In genomic region chr20:63100926-63101699, GRCh38 we compare ENCODE assay signal across 9 cellular contexts.
DNase-seq lines count a peak whose midpoint lies in the region; ATAC-seq lines count a peak whose summit lies in the region.
"Had no signal": no experiment of that assay in that cellular context is flagged by ENCODE, and none has a peak within 500 bp of the region (broad histone marks: within the 10 kb centered on the region; RNA-seq: fewer than 3 reads in every experiment).

No MANE protein-coding gene starts in this region.

- no peaks in the 10 kb centered on the region for H3K9me3 Mint-ChIP-seq in T-helper 2 cell treated with Interferon-gamma antibody and Interleukin-4, amounts not matched to agents 5 μg/mL and 100 μg/mL, for 36 hours
- H3K9me3 Mint-ChIP-seq in immature natural killer cell = no peaks in the 10 kb centered on the region
- peaks cover 3% of the 10 kb centered on the region for H3K9me3 Mint-ChIP-seq in stimulated activated memory B cell treated with anti-CD40 and anti-IgM and Interleukin-4, amounts not matched to agents 10 μg/mL and 1 μg/mL and 100 μg/mL, for 72 hours

- no peak for ATAC-seq in stimulated activated memory B cell treated with anti-CD40 and anti-IgM and Interleukin-4, amounts not matched to agents 10 μg/mL and 1 μg/mL and 100 μg/mL, for 72 hours

- H3K4me1 Mint-ChIP-seq in T-helper 2 cell treated with Interferon-gamma antibody and Interleukin-4, amounts not matched to agents 5 μg/mL and 100 μg/mL, for 36 hours (ENCODE audit: low read depth) = peaks cover 3% of the 10 kb centered on the region
- H3K4me1 Mint-ChIP-seq in immature natural killer cell = peaks cover 4% of the 10 kb centered on the region in 2 donors
- H3K4me1 Mint-ChIP-seq in stimulated activated memory B cell treated with anti-CD40 and anti-IgM and Interleukin-4, amounts not matched to agents 10 μg/mL and 1 μg/mL and 100 μg/mL, for 72 hours = no peaks in the 10 kb centered on the region

- no peaks in the 10 kb centered on the region for H3K27me3 Mint-ChIP-seq in T-helper 2 cell treated with Interferon-gamma antibody and Interleukin-4, amounts not matched to agents 5 μg/mL and 100 μg/mL, for 36 hours (ENCODE audit: low read depth)
- H3K27me3 Mint-ChIP-seq in immature natural killer cell (ENCODE audit: low read depth in 3 of 3) = peaks cover 21 to 29% (median 22%) of the 10 kb centered on the region in 3 donors
- peaks cover 18% of the 10 kb centered on the region for H3K27me3 Mint-ChIP-seq in stimulated activated memory B cell treated with anti-CD40 and anti-IgM and Interleukin-4, amounts not matched to agents 10 μg/mL and 1 μg/mL and 100 μg/mL, for 72 hours

- no peaks in the 10 kb centered on the region for H3K36me3 Mint-ChIP-seq in T-helper 2 cell treated with Interferon-gamma antibody and Interleukin-4, amounts not matched to agents 5 μg/mL and 100 μg/mL, for 36 hours (ENCODE audit: low read depth)
- no peaks in the 10 kb centered on the region for H3K36me3 Mint-ChIP-seq in immature natural killer cell
- no peaks in the 10 kb centered on the region for H3K36me3 Mint-ChIP-seq in stimulated activated memory B cell treated with anti-CD40 and anti-IgM and Interleukin-4, amounts not matched to agents 10 μg/mL and 1 μg/mL and 100 μg/mL, for 72 hours

- peak; percentile 1 for DNase-seq in activated CD4-positive, alpha-beta T cell treated with anti-CD3 and anti-CD28 coated beads for 48 hours
- no peak for DNase-seq in activated CD4-positive, alpha-beta T cell treated with anti-CD3 and anti-CD28 coated beads, Interleukin-2, amount 50 U/mL, for 48 hours
- no peak for DNase-seq in T-helper 2 cell treated with Interferon-gamma antibody and Interleukin-4, amounts not matched to agents 5 μg/mL and 100 μg/mL, for 36 hours (ENCODE audit: low spot score)
- DNase-seq in immature natural killer cell (peak in 1 of 3 donors; percentile 24), SHP77 (lab: John Stamatoyannopoulos, UW) (no peak), RKO (ENCODE audit: low spot score) (no peak)
- DNase-seq in effector CD8-positive, alpha-beta T cell (lab: John Stamatoyannopoulos, UW) = no peak
- DNase-seq: NCI-H187 treated with DMSO at 0.1 percent for 48 hours had no signal

- H3K27ac Mint-ChIP-seq in T-helper 2 cell treated with Interferon-gamma antibody and Interleukin-4, amounts not matched to agents 5 μg/mL and 100 μg/mL, for 36 hours = peak overlapping the region; percentile 93
- H3K27ac Mint-ChIP-seq in immature natural killer cell = peak overlapping the region in 4 of 6 donors; percentile 89 to 98 (median 90)
- peak overlapping the region; percentile 87 for H3K27ac Mint-ChIP-seq in stimulated activated memory B cell treated with anti-CD40 and anti-IgM and Interleukin-4, amounts not matched to agents 10 μg/mL and 1 μg/mL and 100 μg/mL, for 72 hours

- no peak overlapping the region for H3K4me3 Mint-ChIP-seq in T-helper 2 cell treated with Interferon-gamma antibody and Interleukin-4, amounts not matched to agents 5 μg/mL and 100 μg/mL, for 36 hours
- peak overlapping the region in 3 of 5 donors; percentile 85 to 89 (median 87) for H3K4me3 Mint-ChIP-seq in immature natural killer cell
- no peak overlapping the region for H3K4me3 Mint-ChIP-seq in stimulated activated memory B cell treated with anti-CD40 and anti-IgM and Interleukin-4, amounts not matched to agents 10 μg/mL and 1 μg/mL and 100 μg/mL, for 72 hours

Comparison
In these comparisons a context has a peak if more than half of its experiments do, and no peak if none do; other contexts are left out.
1. H3K4me3 Mint-ChIP-seq: peak in immature natural killer cell (3 of 5); none in T-helper 2 cell treated with Interferon-gamma antibody and Interleukin-4, amounts not matched to agents 5 μg/mL and 100 μg/mL, for 36 hours (single experiment) and stimulated activated memory B cell treated with anti-CD40 and anti-IgM and Interleukin-4, amounts not matched to agents 10 μg/mL and 1 μg/mL and 100 μg/mL, for 72 hours (single experiment).
2. Peak in every context shown above with its lines, with median percentiles within 50 percentile points of each other: H3K27ac Mint-ChIP-seq.